1 cellular context compared by ENCODE assay signal in the genomic region with DNA sequence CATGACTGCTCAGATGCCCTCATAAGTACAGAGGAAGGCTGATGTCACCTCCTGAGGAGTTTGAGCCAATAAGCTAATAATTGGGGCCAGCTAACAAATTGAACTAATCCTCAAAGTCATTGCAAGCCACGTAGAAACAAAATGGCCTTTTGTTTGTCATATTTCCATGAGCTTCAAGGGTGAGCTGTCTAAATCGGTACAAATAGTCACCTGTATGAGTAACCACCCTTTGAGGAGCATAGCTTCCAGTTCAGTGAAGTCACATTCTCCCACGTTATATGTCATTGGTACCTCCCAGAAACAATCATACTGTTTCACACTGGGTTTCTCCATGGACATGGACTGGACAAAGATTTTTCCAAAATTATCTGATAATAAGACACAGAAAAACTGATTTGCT.
TF ChIP-seq lines count a peak whose summit lies in the region.

No MANE protein-coding gene starts in this region.

TF ChIP-seq in HepG2, 621 proteins besides CTCF, POLR2A, EP300 and RAD21:
- TF ChIP-seq, protein P1, sequence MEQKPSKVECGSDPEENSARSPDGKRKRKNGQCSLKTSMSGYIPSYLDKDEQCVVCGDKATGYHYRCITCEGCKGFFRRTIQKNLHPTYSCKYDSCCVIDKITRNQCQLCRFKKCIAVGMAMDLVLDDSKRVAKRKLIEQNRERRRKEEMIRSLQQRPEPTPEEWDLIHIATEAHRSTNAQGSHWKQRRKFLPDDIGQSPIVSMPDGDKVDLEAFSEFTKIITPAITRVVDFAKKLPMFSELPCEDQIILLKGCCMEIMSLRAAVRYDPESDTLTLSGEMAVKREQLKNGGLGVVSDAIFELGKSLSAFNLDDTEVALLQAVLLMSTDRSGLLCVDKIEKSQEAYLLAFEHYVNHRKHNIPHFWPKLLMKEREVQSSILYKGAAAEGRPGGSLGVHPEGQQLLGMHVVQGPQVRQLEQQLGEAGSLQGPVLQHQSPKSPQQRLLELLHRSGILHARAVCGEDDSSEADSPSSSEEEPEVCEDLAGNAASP (CRISPR knock-in tag; IDR thresholded peaks at IDR 0.05; ENCODE audit: borderline replicate concordance), result no peak
- TF ChIP-seq HNRNPK (IDR thresholded peaks at IDR 0.05; ENCODE audit: low read depth, low read length, poor library complexity, severe bottlenecking), result no peak
- no peak for TF ChIP-seq FLYWCH1 (CRISPR knock-in tag; IDR thresholded peaks at IDR 0.05)
- no peak for TF ChIP-seq TRIM22 (IDR thresholded peaks at IDR 0.05)
- no peak for TF ChIP-seq BRF2 (CRISPR knock-in tag; IDR thresholded peaks at IDR 0.05)
- no peak for TF ChIP-seq ZBTB2 (CRISPR knock-in tag; IDR thresholded peaks at IDR 0.05; ENCODE audit: low read depth)
- TF ChIP-seq, protein P2, sequence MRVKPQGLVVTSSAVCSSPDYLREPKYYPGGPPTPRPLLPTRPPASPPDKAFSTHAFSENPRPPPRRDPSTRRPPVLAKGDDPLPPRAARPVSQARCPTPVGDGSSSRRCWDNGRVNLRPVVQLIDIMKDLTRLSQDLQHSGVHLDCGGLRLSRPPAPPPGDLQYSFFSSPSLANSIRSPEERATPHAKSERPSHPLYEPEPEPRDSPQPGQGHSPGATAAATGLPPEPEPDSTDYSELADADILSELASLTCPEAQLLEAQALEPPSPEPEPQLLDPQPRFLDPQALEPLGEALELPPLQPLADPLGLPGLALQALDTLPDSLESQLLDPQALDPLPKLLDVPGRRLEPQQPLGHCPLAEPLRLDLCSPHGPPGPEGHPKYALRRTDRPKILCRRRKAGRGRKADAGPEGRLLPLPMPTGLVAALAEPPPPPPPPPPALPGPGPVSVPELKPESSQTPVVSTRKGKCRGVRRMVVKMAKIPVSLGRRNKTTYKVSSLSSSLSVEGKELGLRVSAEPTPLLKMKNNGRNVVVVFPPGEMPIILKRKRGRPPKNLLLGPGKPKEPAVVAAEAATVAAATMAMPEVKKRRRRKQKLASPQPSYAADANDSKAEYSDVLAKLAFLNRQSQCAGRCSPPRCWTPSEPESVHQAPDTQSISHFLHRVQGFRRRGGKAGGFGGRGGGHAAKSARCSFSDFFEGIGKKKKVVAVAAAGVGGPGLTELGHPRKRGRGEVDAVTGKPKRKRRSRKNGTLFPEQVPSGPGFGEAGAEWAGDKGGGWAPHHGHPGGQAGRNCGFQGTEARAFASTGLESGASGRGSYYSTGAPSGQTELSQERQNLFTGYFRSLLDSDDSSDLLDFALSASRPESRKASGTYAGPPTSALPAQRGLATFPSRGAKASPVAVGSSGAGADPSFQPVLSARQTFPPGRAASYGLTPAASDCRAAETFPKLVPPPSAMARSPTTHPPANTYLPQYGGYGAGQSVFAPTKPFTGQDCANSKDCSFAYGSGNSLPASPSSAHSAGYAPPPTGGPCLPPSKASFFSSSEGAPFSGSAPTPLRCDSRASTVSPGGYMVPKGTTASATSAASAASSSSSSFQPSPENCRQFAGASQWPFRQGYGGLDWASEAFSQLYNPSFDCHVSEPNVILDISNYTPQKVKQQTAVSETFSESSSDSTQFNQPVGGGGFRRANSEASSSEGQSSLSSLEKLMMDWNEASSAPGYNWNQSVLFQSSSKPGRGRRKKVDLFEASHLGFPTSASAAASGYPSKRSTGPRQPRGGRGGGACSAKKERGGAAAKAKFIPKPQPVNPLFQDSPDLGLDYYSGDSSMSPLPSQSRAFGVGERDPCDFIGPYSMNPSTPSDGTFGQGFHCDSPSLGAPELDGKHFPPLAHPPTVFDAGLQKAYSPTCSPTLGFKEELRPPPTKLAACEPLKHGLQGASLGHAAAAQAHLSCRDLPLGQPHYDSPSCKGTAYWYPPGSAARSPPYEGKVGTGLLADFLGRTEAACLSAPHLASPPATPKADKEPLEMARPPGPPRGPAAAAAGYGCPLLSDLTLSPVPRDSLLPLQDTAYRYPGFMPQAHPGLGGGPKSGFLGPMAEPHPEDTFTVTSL (CRISPR knock-in tag; IDR thresholded peaks at IDR 0.05; ENCODE audit: borderline replicate concordance), result no peak
- TF ChIP-seq ZMYM3 (CRISPR knock-in tag; IDR thresholded peaks at IDR 0.05), result no peak
- no peak for TF ChIP-seq NONO (IDR thresholded peaks at IDR 0.05)
- TF ChIP-seq NONO (CRISPR knock-in tag; conservative IDR thresholded peaks at IDR 0.05), result no peak
- TF ChIP-seq ZNF501 (CRISPR knock-in tag; IDR thresholded peaks at IDR 0.05), result no peak
- no peak for TF ChIP-seq ZNF788 (CRISPR knock-in tag; IDR thresholded peaks at IDR 0.05; ENCODE audit: borderline replicate concordance)
- no peak for TF ChIP-seq ZNF234 (CRISPR knock-in tag; conservative IDR thresholded peaks at IDR 0.05)
- TF ChIP-seq NPAS2 (CRISPR knock-in tag; IDR thresholded peaks at IDR 0.05; ENCODE audit: borderline replicate concordance), result no peak
- TF ChIP-seq ASH2L (IDR thresholded peaks at IDR 0.05; ENCODE audit: insufficient read length, low read depth, low read length), result no peak
- no peak for TF ChIP-seq SNAPC4 (CRISPR knock-in tag; IDR thresholded peaks at IDR 0.05)
- no peak for TF ChIP-seq ZNF225 (CRISPR knock-in tag; IDR thresholded peaks at IDR 0.05)
